In genomic region chr10:106872176-106872575, GRCh38 we compare ENCODE assay signal across 27 cellular contexts.
"Had no signal": no experiment of that assay in that cellular context is flagged by ENCODE, and none has a peak within 500 bp of the region (broad histone marks: within the 10 kb centered on the region; RNA-seq: fewer than 3 reads in every experiment).

No MANE protein-coding gene starts in this region.

- H3K36me3 ChIP-seq: cardiac muscle cell, left ventricle myocardium inferior, sigmoid colon, transverse colon, uterus, WERI-Rb-1 had no signal

- H3K36me3 Mint-ChIP-seq: activated CD8-positive, alpha-beta memory T cell treated with anti-CD3 and anti-CD28 coated beads, Interleukin-2, amount 10 ng/mL, durations not matched to agents 7 days and 5 days; activated naive CD4-positive, alpha-beta T cell treated with anti-CD3 and anti-CD28 coated beads, Interleukin-2, amount 50 U/mL, for 24 hours; mesothelial cell of epicardium; naive thymus-derived CD8-positive, alpha-beta T cell; stimulated activated memory B cell treated with anti-CD40 and anti-IgM and Interleukin-4, amounts not matched to agents 10 μg/mL and 1 μg/mL and 100 μg/mL, for 72 hours had no signal

- H3K4me1 Mint-ChIP-seq: activated CD4-positive, alpha-beta T cell treated with anti-CD3 and anti-CD28 coated beads, Interleukin-2, amount 10 ng/mL, durations not matched to agents 7 days and 5 days; activated CD8-positive, alpha-beta memory T cell treated with anti-CD3 and anti-CD28 coated beads, Interleukin-2, amount 10 ng/mL, durations not matched to agents 7 days and 5 days; activated naive CD4-positive, alpha-beta T cell treated with anti-CD3 and anti-CD28 coated beads, Interleukin-2, amount 50 U/mL, for 24 hours; mesothelial cell of epicardium; naive thymus-derived CD8-positive, alpha-beta T cell; stimulated activated memory B cell treated with anti-CD40 and anti-IgM and Interleukin-4, amounts not matched to agents 10 μg/mL and 1 μg/mL and 100 μg/mL, for 72 hours had no signal

- H3K9me3 Mint-ChIP-seq: stimulated activated memory B cell treated with anti-CD40 and anti-IgM and Interleukin-4, amounts not matched to agents 10 μg/mL and 1 μg/mL and 100 μg/mL, for 72 hours had no signal

- H3K79me2 ChIP-seq: hepatocyte had no signal

- DNase-seq: activated CD4-positive, alpha-beta T cell treated with anti-CD3 and anti-CD28 coated beads, Interleukin-2, amount 10 ng/mL, durations not matched to agents 7 days and 5 days; activated CD4-positive, CD25-positive, alpha-beta regulatory T cell treated with anti-CD3 and anti-CD28 coated beads, Interleukin-2, amount 50 U/mL, for 72 hours; activated CD8-positive, alpha-beta memory T cell treated with anti-CD3 and anti-CD28 coated beads, Interleukin-2, amount 10 ng/mL, durations not matched to agents 7 days and 5 days; activated CD8-positive, alpha-beta T cell treated with anti-CD3 and anti-CD28 coated beads for 36 hours; activated gamma-delta T cell treated with Interleukin-2 at 50 U/mL for 16 hours; activated T-cell treated with anti-CD3 and anti-CD28 coated beads for 4 hours; anterior cingulate cortex; body of pancreas; dermis blood vessel endothelial cell; effector CD8-positive, alpha-beta T cell; foreskin melanocyte; left ventricle myocardium inferior; mammary epithelial cell; naive thymus-derived CD8-positive, alpha-beta T cell; retina; sigmoid colon; stimulated activated CD4-positive, alpha-beta T cell treated with anti-CD3 and anti-CD28 coated beads, Interleukin-15, amount 100 ng/mL, for 24 hours; transverse colon; uterus; WERI-Rb-1 had no signal

- H3K4me3 ChIP-seq: body of pancreas, cardiac muscle cell, hepatocyte, left ventricle myocardium inferior, sigmoid colon, smooth muscle cell, transverse colon, uterus had no signal

- H3K4me1 ChIP-seq: left ventricle myocardium inferior, sigmoid colon, transverse colon, uterus had no signal

- H3K27ac ChIP-seq: body of pancreas, cardiac muscle cell, hepatocyte, left ventricle myocardium inferior, sigmoid colon, transverse colon, uterus, WERI-Rb-1 had no signal

- H3K9me3 ChIP-seq: body of pancreas, transverse colon, uterus had no signal

- ATAC-seq: activated CD8-positive, alpha-beta memory T cell treated with anti-CD3 and anti-CD28 coated beads, Interleukin-2, amount 10 ng/mL, durations not matched to agents 7 days and 5 days; activated CD8-positive, alpha-beta T cell treated with anti-CD3 and anti-CD28 coated beads for 36 hours; body of pancreas; naive thymus-derived CD8-positive, alpha-beta T cell; stimulated activated memory B cell treated with anti-CD40 and anti-IgM and Interleukin-4, amounts not matched to agents 10 μg/mL and 1 μg/mL and 100 μg/mL, for 72 hours had no signal

- H3K27me3 Mint-ChIP-seq: activated CD4-positive, alpha-beta T cell treated with anti-CD3 and anti-CD28 coated beads, Interleukin-2, amount 10 ng/mL, durations not matched to agents 7 days and 5 days; activated CD8-positive, alpha-beta memory T cell treated with anti-CD3 and anti-CD28 coated beads, Interleukin-2, amount 10 ng/mL, durations not matched to agents 7 days and 5 days; activated CD8-positive, alpha-beta T cell treated with anti-CD3 and anti-CD28 coated beads for 36 hours; activated naive CD4-positive, alpha-beta T cell treated with anti-CD3 and anti-CD28 coated beads, Interleukin-2, amount 50 U/mL, for 24 hours; naive thymus-derived CD8-positive, alpha-beta T cell; progenitor cell of endocrine pancreas; stimulated activated memory B cell treated with anti-CD40 and anti-IgM and Interleukin-4, amounts not matched to agents 10 μg/mL and 1 μg/mL and 100 μg/mL, for 72 hours had no signal

- H2AFZ ChIP-seq: hepatocyte had no signal

- H3K27me3 ChIP-seq: body of pancreas, cardiac muscle cell, hepatocyte, sigmoid colon, transverse colon, uterus had no signal

- H3K4me3 Mint-ChIP-seq: activated CD4-positive, alpha-beta T cell treated with anti-CD3 and anti-CD28 coated beads, Interleukin-2, amount 10 ng/mL, durations not matched to agents 7 days and 5 days; activated CD8-positive, alpha-beta memory T cell treated with anti-CD3 and anti-CD28 coated beads, Interleukin-2, amount 10 ng/mL, durations not matched to agents 7 days and 5 days; activated CD8-positive, alpha-beta T cell treated with anti-CD3 and anti-CD28 coated beads for 36 hours; activated naive CD4-positive, alpha-beta T cell treated with anti-CD3 and anti-CD28 coated beads, Interleukin-2, amount 50 U/mL, for 24 hours; mesothelial cell of epicardium; naive thymus-derived CD8-positive, alpha-beta T cell; stimulated activated memory B cell treated with anti-CD40 and anti-IgM and Interleukin-4, amounts not matched to agents 10 μg/mL and 1 μg/mL and 100 μg/mL, for 72 hours had no signal

- H3K4me2 ChIP-seq: hepatocyte, smooth muscle cell had no signal

- H3K27ac Mint-ChIP-seq: activated CD4-positive, alpha-beta T cell treated with anti-CD3 and anti-CD28 coated beads, Interleukin-2, amount 10 ng/mL, durations not matched to agents 7 days and 5 days; activated CD8-positive, alpha-beta memory T cell treated with anti-CD3 and anti-CD28 coated beads, Interleukin-2, amount 10 ng/mL, durations not matched to agents 7 days and 5 days; activated CD8-positive, alpha-beta T cell treated with anti-CD3 and anti-CD28 coated beads for 36 hours; activated naive CD4-positive, alpha-beta T cell treated with anti-CD3 and anti-CD28 coated beads, Interleukin-2, amount 50 U/mL, for 24 hours; mesothelial cell of epicardium; naive thymus-derived CD8-positive, alpha-beta T cell; progenitor cell of endocrine pancreas; stimulated activated memory B cell treated with anti-CD40 and anti-IgM and Interleukin-4, amounts not matched to agents 10 μg/mL and 1 μg/mL and 100 μg/mL, for 72 hours had no signal
